In genomic region chr11:65041206-65042035, GRCh38 we compare ENCODE assay signal across 8 cellular contexts. TPM values are rescaled to one million over a fixed set of nuclear protein-coding genes. Genes with fewer than 3 reads are reported as not detected.
A peak's percentile ranks its signal among the peaks of the same experiment; 100 is the strongest.
DNase-seq lines count a peak whose midpoint lies in the region; ATAC-seq and TF ChIP-seq lines count a peak whose summit lies in the region.

Gene SAC3D1, plus strand, starts transcription at chr11:65041210. Its CDS starts 83 bp downstream, at chr11:65041293.

- H3K27ac Mint-ChIP-seq in activated T-cell treated with anti-CD3 and anti-CD28 coated beads, Interleukin-2, amount 50 U/mL, for 72 hours = peak within 1 kb of the TSS; percentile 85

- H3K4me1 ChIP-seq in ACC112 (ENCODE audit: control insufficient read depth, insufficient read depth, low read length, unreplicated experiment) (peaks cover 7% of the 10 kb centered on the region), ovary (ENCODE audit: insufficient read depth) (peaks cover 2% of the 10 kb centered on the region)

- H3K36me3 Mint-ChIP-seq in activated T-cell treated with anti-CD3 and anti-CD28 coated beads, Interleukin-2, amount 50 U/mL, for 72 hours (ENCODE audit: insufficient read depth in 2 of 2) = peaks cover 0 to 5% of the 10 kb centered on the region in 2 donors

- H3K9me3 ChIP-seq in ovary = no peaks in the 10 kb centered on the region

- H3K9me3 Mint-ChIP-seq in activated T-cell treated with anti-CD3 and anti-CD28 coated beads, Interleukin-2, amount 50 U/mL, for 72 hours = no peaks in the 10 kb centered on the region

- H3K27me3 ChIP-seq in ACC112 (ENCODE audit: insufficient read depth, low read length) (no peaks in the 10 kb centered on the region), ovary (no peaks in the 10 kb centered on the region)

- H3K27ac ChIP-seq in ACC112 (ENCODE audit: low read depth, low read length) (peak within 1 kb of the TSS; percentile 66), ovary (peak within 1 kb of the TSS; percentile 77 to 89)

- no peaks in the 10 kb centered on the region for H3K27me3 Mint-ChIP-seq in activated T-cell treated with anti-CD3 and anti-CD28 coated beads, Interleukin-2, amount 50 U/mL, for 72 hours (ENCODE audit: low read depth)

- H3K36me3 ChIP-seq in ACC112 (ENCODE audit: insufficient read depth, low read length) (0 out of 2 replicates have a peak, but pooled peaks cover 5% of the 10 kb centered on the region), ovary (no peaks in the 10 kb centered on the region)

- DNase-seq in NCI-H2171 treated with DMSO at 0.1 percent for 48 hours (lab: John Stamatoyannopoulos, UW) = peak; percentile 66
- peak; percentile 77 to 79 for DNase-seq in activated T-cell treated with anti-CD3 and anti-CD28 coated beads, Interleukin-2, amount 50 U/mL, for 72 hours
- DNase-seq in foreskin melanocyte = peak; percentile 22
- DNase-seq in ovary = no peak
- DNase-seq in NCI-H1048 (lab: John Stamatoyannopoulos, UW) = no peak

- no peak for TF ChIP-seq CTCF in ovary (IDR thresholded peaks at IDR 0.05)

- TF ChIP-seq POLR2A in ovary (IDR thresholded peaks at IDR 0.05) = no peak

- 1% methylated on average over 33 to 94 of the region's 94 CpGs for WGBS in ovary, 3 donors

- intact Hi-C loops in ovary (cut with DNase I) = no loop called here

- peaks cover 13% of the 10 kb centered on the region for H3K79me2 ChIP-seq in ACC112 (ENCODE audit: control insufficient read depth, insufficient read depth, low read length, unreplicated experiment)

- peak within 1 kb of the TSS; percentile 89 to 90 for H3K4me3 Mint-ChIP-seq in activated T-cell treated with anti-CD3 and anti-CD28 coated beads, Interleukin-2, amount 50 U/mL, for 72 hours

- peak; percentile 46 for ATAC-seq in GM18502 (IDR thresholded peaks at IDR 0.05; ENCODE audit: poor library complexity, unreplicated experiment)
- peak; percentile 45 for ATAC-seq in HG02852 (IDR thresholded peaks at IDR 0.05; ENCODE audit: unreplicated experiment)
- peak; percentile 75 to 78 for ATAC-seq in activated T-cell treated with anti-CD3 and anti-CD28 coated beads, Interleukin-2, amount 50 U/mL, for 72 hours (replicated peaks in 1 of 2)

- TF ChIP-seq EP300 in ovary (IDR thresholded peaks at IDR 0.05) = no peak

- peaks cover 12% of the 10 kb centered on the region for H3K4me1 Mint-ChIP-seq in activated T-cell treated with anti-CD3 and anti-CD28 coated beads, Interleukin-2, amount 50 U/mL, for 72 hours (ENCODE audit: low read depth)

- peak within 1 kb of the TSS; percentile 100 for H3K4me3 ChIP-seq in ACC112 (ENCODE audit: low read depth, low read length)
- H3K4me3 ChIP-seq in ovary = peak within 1 kb of the TSS; percentile 75

- peak within 1 kb of the TSS; percentile 75 for H2AFZ ChIP-seq in ACC112 (ENCODE audit: low read length, unreplicated experiment)

RNA-seq across cellular contexts. Expression of gene SAC3D1, which starts in this region (rescaled TPM):
- 10 to 100 TPM; 18.1 to 21.6 TPM for total RNA-seq in activated T-cell treated with anti-CD3 and anti-CD28 coated beads, Interleukin-2, amount 50 U/mL, for 72 hours
- 10 to 100 TPM in 2 of 7 donors, 1 to 10 TPM in 5; 7.3 to 11.6 (median 8.5) TPM for total RNA-seq in ovary
- polyA plus RNA-seq in ovary = 1 to 10 TPM; 1.1 to 7.6 TPM

Comparison
In these comparisons a context has a peak if more than half of its experiments do, and no peak if none do; other contexts are left out.
1. DNase-seq: peak in NCI-H2171 treated with DMSO at 0.1 percent for 48 hours (single experiment), activated T-cell treated with anti-CD3 and anti-CD28 coated beads, Interleukin-2, amount 50 U/mL, for 72 hours (2 of 2) and foreskin melanocyte (single experiment); none in ovary (0 of 5) and NCI-H1048 (single experiment).
2. Peak in every context shown above with its lines, with median percentiles within 50 percentile points of each other: ATAC-seq.